ENCODE assay signal across 8 cellular contexts in genomic region chr20:19757487-19757972, GRCh38. TPM values are rescaled to one million over a fixed set of nuclear protein-coding genes. Genes with fewer than 3 reads are reported as not detected.
DNase-seq lines count a peak whose midpoint lies in the region; ATAC-seq and TF ChIP-seq lines count a peak whose summit lies in the region.

No MANE protein-coding gene starts in this region.

- TF ChIP-seq CTCF in brain microvascular endothelial cell (IDR thresholded peaks at IDR 0.05; ENCODE audit: low read depth, low read length, missing control alignments) (no peak), sigmoid colon (IDR thresholded peaks at IDR 0.05) (no peak)

- DNase-seq in CD4-positive, alpha-beta memory T cell: no peak
- DNase-seq in LoVo (ENCODE audit: low spot score) (peak; percentile 52), brain microvascular endothelial cell (peak; percentile 59), sigmoid colon (peak; percentile 94), NCI-H187 treated with DMSO at 0.1 percent for 48 hours (lab: John Stamatoyannopoulos, UW) (no peak)

- no peak overlapping the region for H3K27ac Mint-ChIP-seq in CD4-positive, alpha-beta memory T cell

- no peaks in the 10 kb centered on the region for H3K4me1 ChIP-seq in CD4-positive, alpha-beta memory T cell (ENCODE audit: insufficient read depth, low read length)
- peaks cover 0 to 33% (median 29%) of the 10 kb centered on the region in 4 donors for H3K4me1 ChIP-seq in sigmoid colon

- no peaks in the 10 kb centered on the region for H3K4me1 Mint-ChIP-seq in CD4-positive, alpha-beta memory T cell

- no peak overlapping the region for H3K4me3 ChIP-seq in CD4-positive, alpha-beta memory T cell (ENCODE audit: low read length in 2 of 2)
- H3K4me3 ChIP-seq in brain microvascular endothelial cell (ENCODE audit: low read depth, low read length): peak overlapping the region; percentile 87
- peak overlapping the region; percentile 93 for H3K4me3 ChIP-seq in iPS-18c (ENCODE audit: insufficient read depth, low read depth, low read length)
- peak overlapping the region; percentile 71 to 94 (median 84) for H3K4me3 ChIP-seq in sigmoid colon

- H3K27me3 ChIP-seq in CD4-positive, alpha-beta memory T cell (ENCODE audit: insufficient read depth, low read length): no peaks in the 10 kb centered on the region
- H3K27me3 ChIP-seq in brain microvascular endothelial cell (replicated peaks) (no peaks in the 10 kb centered on the region), sigmoid colon (no peaks in the 10 kb centered on the region)

- POLR2A ChIA-PET in CD4-positive, alpha-beta memory T cell (lab: Charles Lee; ENCODE audit: partially characterized antibody): no interaction called here

- WGBS in sigmoid colon, 2 donors: 1% methylated on average over 33 of the region's 33 CpGs

- intact Hi-C loops in CD4-positive, alpha-beta memory T cell (cut with micrococcal nuclease): no loop called here
- intact Hi-C loops in sigmoid colon (cut with DNase I): loop anchor here (5.0 kb wide), 1 partner anchor 220 kb away; no protein-coding TSS in a partner anchor

- no peak for ATAC-seq in HG03469 (IDR thresholded peaks at IDR 0.05; ENCODE audit: unreplicated experiment)
- ATAC-seq in HG03354 (IDR thresholded peaks at IDR 0.05; ENCODE audit: poor library complexity, severe bottlenecking, unreplicated experiment): no peak

- no peak overlapping the region for H3K27ac ChIP-seq in CD4-positive, alpha-beta memory T cell (ENCODE audit: low read depth, low read length)
- peak overlapping the region; percentile 28 for H3K27ac ChIP-seq in brain microvascular endothelial cell
- peak overlapping the region; percentile 92 to 96 (median 94) for H3K27ac ChIP-seq in sigmoid colon

- TF ChIP-seq EP300 in sigmoid colon (IDR thresholded peaks at IDR 0.05): no peak

- no peaks in the 10 kb centered on the region for H3K36me3 Mint-ChIP-seq in CD4-positive, alpha-beta memory T cell

- peak; percentile 31 to 36 for TF ChIP-seq POLR2A in sigmoid colon (IDR thresholded peaks at IDR 0.05)

- peaks cover 28 to 39% of the 10 kb centered on the region in 2 donors for H3K27me3 Mint-ChIP-seq in CD4-positive, alpha-beta memory T cell

- peak overlapping the region in 7 of 8 donors; percentile 3 to 69 (median 54) for H3K4me3 Mint-ChIP-seq in CD4-positive, alpha-beta memory T cell

- no peaks in the 10 kb centered on the region for H3K9me3 ChIP-seq in CD4-positive, alpha-beta memory T cell (ENCODE audit: control insufficient read depth in 1 of 2, low read length in 2 of 2)
- peaks cover 4% of the 10 kb centered on the region for H3K9me3 ChIP-seq in iPS-18c (ENCODE audit: control insufficient read depth, insufficient read depth, low read length)
- H3K9me3 ChIP-seq in sigmoid colon: no peaks in the 10 kb centered on the region

- no peaks in the 10 kb centered on the region for H3K36me3 ChIP-seq in CD4-positive, alpha-beta memory T cell (ENCODE audit: insufficient read depth, low read length)
- no peaks in the 10 kb centered on the region for H3K36me3 ChIP-seq in brain microvascular endothelial cell (replicated peaks)
- H3K36me3 ChIP-seq in sigmoid colon: no peaks in the 10 kb centered on the region

- in situ Hi-C loops in brain microvascular endothelial cell (cut with HindIII; ENCODE audit: low pct_ligation_motif_present, low sequenced_read_pairs): no loop called here

- H3K9me3 Mint-ChIP-seq in CD4-positive, alpha-beta memory T cell: peaks cover 0 to 3% (median 0%) of the 10 kb centered on the region in 8 donors

- CTCF ChIA-PET in CD4-positive, alpha-beta memory T cell (lab: Charles Lee; ENCODE audit: partially characterized antibody): no interaction called here

RNA-seq across cellular contexts. Expression of gene RIN2, which starts 0.5 kb away (rescaled TPM):
- total RNA-seq in CD4-positive, alpha-beta memory T cell: under 1 TPM; 0.72 to 0.73 TPM
- not detected for polyA plus RNA-seq in CD4-positive, alpha-beta memory T cell
- total RNA-seq in sigmoid colon: 10 to 100 TPM; 54.2 to 73.7 (median 57.8) TPM
- polyA plus RNA-seq in sigmoid colon: 10 to 100 TPM; 13.4 to 21.0 (median 16.7) TPM

Comparison
In these comparisons a context has a peak if more than half of its experiments do, and no peak if none do; other contexts are left out.
1. DNase-seq: peak in LoVo (single experiment), brain microvascular endothelial cell (single experiment) and sigmoid colon (single experiment); none in CD4-positive, alpha-beta memory T cell (0 of 5) and NCI-H187 treated with DMSO at 0.1 percent for 48 hours (single experiment).
2. H3K4me3 ChIP-seq: peak in brain microvascular endothelial cell (single experiment), iPS-18c (single experiment) and sigmoid colon (4 of 4); none in CD4-positive, alpha-beta memory T cell (0 of 2).
3. RNA of gene RIN2, which starts 0.5 kb away (total RNA-seq): 54.2 to 73.7 TPM in sigmoid colon; 0.72 to 0.73 TPM in CD4-positive, alpha-beta memory T cell; every median in the first group is over 10 times any median in the second.